Comparison of ENCODE assay signal across 27 cellular contexts in genomic region chr6:105621564-105622175, GRCh38.
"Had no signal": no experiment of that assay in that cellular context is flagged by ENCODE, and none has a peak within 500 bp of the region (broad histone marks: within the 10 kb centered on the region; RNA-seq: fewer than 3 reads in every experiment).

No MANE protein-coding gene starts in this region.

- ATAC-seq: left lung had no signal

- H3K27ac Mint-ChIP-seq: activated B cell treated with CpG ODN at 0.5 μM for 24 hours; activated naive CD4-positive, alpha-beta T cell treated with anti-CD3 and anti-CD28 coated beads, Interleukin-2, amount 50 U/mL, for 24 hours; nephron had no signal

- H3K27ac ChIP-seq: adrenal gland, ascending aorta, brain microvascular endothelial cell, left lung, neutrophil, ovary, prostate gland, testis, vagina had no signal

- H3K4me3 ChIP-seq: adrenal gland, ascending aorta, left lung, lung, ovary, prostate gland, testis, vagina had no signal

- H3K4me1 ChIP-seq: adrenal gland, ascending aorta, left lung, prostate gland had no signal

- H3K4me3 Mint-ChIP-seq: activated B cell treated with CpG ODN at 0.5 μM for 24 hours; activated naive CD4-positive, alpha-beta T cell treated with anti-CD3 and anti-CD28 coated beads, Interleukin-2, amount 50 U/mL, for 24 hours; nephron had no signal

- DNase-seq: activated B cell treated with CpG ODN at 0.5 μM for 24 hours; activated CD4-positive, alpha-beta T cell treated with anti-CD3 and anti-CD28 coated beads for 4 hours; activated CD8-positive, alpha-beta memory T cell treated with anti-CD3 and anti-CD28 coated beads, Interleukin-2, amount 50 U/mL, for 48 hours; activated gamma-delta T cell treated with Interleukin-2 at 50 U/mL for 16 hours; activated T-cell treated with anti-CD3 and anti-CD28 coated beads, Interleukin-2, amount 50 U/mL, for 48 hours; adrenal gland; central memory CD4-positive, alpha-beta T cell; dermis blood vessel endothelial cell; effector CD8-positive, alpha-beta T cell; erythroblast; foreskin fibroblast; left lung; ovary; stimulated activated CD4-positive, alpha-beta T cell treated with anti-CD3 and anti-CD28 coated beads, Interleukin-2, amount 100 ng/mL, for 48 hours; stimulated activated CD8-positive, alpha-beta memory T cell treated with anti-CD3 and anti-CD28 coated beads, Interleukin-4, amount 100 ng/mL, for 48 hours; stimulated activated naive CD4-positive, alpha-beta T cell; T1000; testis; trophoblast cell had no signal

- H3K27me3 ChIP-seq: adrenal gland, ascending aorta, brain microvascular endothelial cell, left lung, neutrophil, ovary, testis, vagina had no signal

- H3K9me3 ChIP-seq: adrenal gland, ascending aorta, left lung, neutrophil, ovary, prostate gland, testis, vagina had no signal

- H3K36me3 Mint-ChIP-seq: activated naive CD4-positive, alpha-beta T cell treated with anti-CD3 and anti-CD28 coated beads, Interleukin-2, amount 50 U/mL, for 24 hours had no signal

- H3K4me1 Mint-ChIP-seq: activated B cell treated with CpG ODN at 0.5 μM for 24 hours; activated naive CD4-positive, alpha-beta T cell treated with anti-CD3 and anti-CD28 coated beads, Interleukin-2, amount 50 U/mL, for 24 hours; nephron had no signal

- H3K9me3 Mint-ChIP-seq: activated B cell treated with CpG ODN at 0.5 μM for 24 hours; activated naive CD4-positive, alpha-beta T cell treated with anti-CD3 and anti-CD28 coated beads, Interleukin-2, amount 50 U/mL, for 24 hours had no signal

- H3K36me3 ChIP-seq: adrenal gland, ascending aorta, brain microvascular endothelial cell, left lung, neutrophil, ovary, prostate gland, vagina had no signal
